1 cellular context compared by ENCODE assay signal in the genomic region with DNA sequence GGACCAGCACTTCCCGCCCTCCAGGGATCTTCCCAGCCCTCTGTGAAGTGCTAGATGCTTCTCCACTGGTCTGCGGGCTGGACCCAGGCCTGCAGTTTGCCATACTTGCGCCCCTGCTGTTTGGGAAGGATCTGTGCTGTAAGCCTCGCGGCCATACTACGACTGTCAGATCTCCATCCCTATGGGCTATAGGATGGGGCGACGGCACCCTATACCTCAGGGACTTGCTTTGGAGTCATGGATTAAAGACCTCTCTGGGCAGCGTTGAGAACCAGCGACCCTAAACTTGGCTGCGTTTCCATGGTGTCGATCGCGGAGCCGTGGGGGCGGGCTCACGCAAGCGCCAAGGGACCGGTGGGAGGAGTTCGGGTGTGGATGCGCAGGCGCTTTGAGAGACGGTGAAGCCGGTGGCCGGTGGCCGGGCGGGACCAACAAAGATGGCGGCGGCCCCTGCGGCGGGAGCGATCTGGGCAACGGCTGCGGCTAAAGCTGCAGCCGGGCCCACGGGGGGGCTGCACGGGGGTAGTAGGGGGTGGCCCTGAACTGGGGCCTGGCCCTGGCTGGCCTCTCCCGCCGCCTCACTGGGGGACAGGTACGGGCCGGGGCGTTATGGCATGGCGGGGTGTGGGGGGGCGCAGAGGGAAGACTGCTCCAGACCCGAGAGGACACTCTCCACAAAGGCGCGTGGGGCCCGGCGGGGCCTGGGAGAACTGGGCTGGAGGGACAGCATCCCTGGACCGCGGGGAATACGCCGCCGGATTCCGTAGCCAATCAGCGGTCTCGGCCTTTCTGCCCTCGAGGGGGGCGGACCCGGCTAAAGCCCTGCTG.
TF ChIP-seq lines count a peak whose summit lies in the region.

A gene with protein sequence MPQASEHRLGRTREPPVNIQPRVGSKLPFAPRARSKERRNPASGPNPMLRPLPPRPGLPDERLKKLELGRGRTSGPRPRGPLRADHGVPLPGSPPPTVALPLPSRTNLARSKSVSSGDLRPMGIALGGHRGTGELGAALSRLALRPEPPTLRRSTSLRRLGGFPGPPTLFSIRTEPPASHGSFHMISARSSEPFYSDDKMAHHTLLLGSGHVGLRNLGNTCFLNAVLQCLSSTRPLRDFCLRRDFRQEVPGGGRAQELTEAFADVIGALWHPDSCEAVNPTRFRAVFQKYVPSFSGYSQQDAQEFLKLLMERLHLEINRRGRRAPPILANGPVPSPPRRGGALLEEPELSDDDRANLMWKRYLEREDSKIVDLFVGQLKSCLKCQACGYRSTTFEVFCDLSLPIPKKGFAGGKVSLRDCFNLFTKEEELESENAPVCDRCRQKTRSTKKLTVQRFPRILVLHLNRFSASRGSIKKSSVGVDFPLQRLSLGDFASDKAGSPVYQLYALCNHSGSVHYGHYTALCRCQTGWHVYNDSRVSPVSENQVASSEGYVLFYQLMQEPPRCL (plus strand): TSS at position 414 of the 828 bp plus-strand sequence. CDS start 1,141 bp downstream, outside the sequence.

TF ChIP-seq in K562, 482 proteins besides CTCF, POLR2A, EP300 and RAD21 (continued from another document and continues in another):
- TF ChIP-seq CHD4 (IDR thresholded peaks at IDR 0.05; ENCODE audit: insufficient read depth, insufficient replicate concordance, low read depth, low read length, poor library complexity, severe bottlenecking) (no peak), ZNF561 (CRISPR knock-in tag; conservative IDR thresholded peaks at IDR 0.05) (no peak), RAD51 (IDR thresholded peaks at IDR 0.05; ENCODE audit: borderline replicate concordance, low read depth) (no peak), CBFA2T3 (IDR thresholded peaks at IDR 0.05) (no peak), KDM4B (IDR thresholded peaks at IDR 0.05; ENCODE audit: borderline replicate concordance in 2 of 2, low read depth in 1 of 2) (no peak), ZNF76 (CRISPR knock-in tag; IDR thresholded peaks at IDR 0.05; ENCODE audit: borderline replicate concordance) (no peak), FOXA3 (CRISPR knock-in tag; conservative IDR thresholded peaks at IDR 0.05 in 1 of 2, IDR thresholded peaks at IDR 0.05 in 1 of 2) (no peak), MTF1 (CRISPR knock-in tag; IDR thresholded peaks at IDR 0.05; ENCODE audit: borderline replicate concordance) (no peak), HMGN3 (IDR thresholded peaks at IDR 0.05; ENCODE audit: borderline replicate concordance, extremely low read depth, insufficient read length, low read depth, low read length) (peak; percentile 62), CBFA2T2 (conservative IDR thresholded peaks at IDR 0.05) (no peak), NBN (IDR thresholded peaks at IDR 0.05; ENCODE audit: low read depth) (no peak; the same call in 1 of the 2 replicates), JUN (IDR thresholded peaks at IDR 0.05; ENCODE audit: borderline replicate concordance, low read depth, low read length) (0 out of 2 replicates have a peak, but pooled peaks have one; percentile 13), JUN (CRISPR knock-in tag; IDR thresholded peaks at IDR 0.05; ENCODE audit: borderline replicate concordance) (no peak), TSC22D4 (tag; IDR thresholded peaks at IDR 0.05) (no peak), TRIM24 (IDR thresholded peaks at IDR 0.05) (no peak), NFIX (CRISPR knock-in tag; IDR thresholded peaks at IDR 0.05; ENCODE audit: low read depth) (no peak), ERF (CRISPR knock-in tag; IDR thresholded peaks at IDR 0.05) (no peak; the same call in 1 of the 2 replicates), ZFP1 (CRISPR knock-in tag; IDR thresholded peaks at IDR 0.05) (no peak), NFE2L1 (tag; IDR thresholded peaks at IDR 0.05; ENCODE audit: borderline replicate concordance, low read depth) (no peak), DMBX1 (CRISPR knock-in tag; IDR thresholded peaks at IDR 0.05; ENCODE audit: borderline replicate concordance) (no peak), NR4A1 (CRISPR knock-in tag; IDR thresholded peaks at IDR 0.05) (no peak; the same call in 1 of the 2 replicates), NR4A1 (tag; IDR thresholded peaks at IDR 0.05) (no peak), GTF2E2 (tag; IDR thresholded peaks at IDR 0.05) (peak; percentile 29; the same call in 1 of the 2 replicates)
- TF ChIP-seq, protein P1, sequence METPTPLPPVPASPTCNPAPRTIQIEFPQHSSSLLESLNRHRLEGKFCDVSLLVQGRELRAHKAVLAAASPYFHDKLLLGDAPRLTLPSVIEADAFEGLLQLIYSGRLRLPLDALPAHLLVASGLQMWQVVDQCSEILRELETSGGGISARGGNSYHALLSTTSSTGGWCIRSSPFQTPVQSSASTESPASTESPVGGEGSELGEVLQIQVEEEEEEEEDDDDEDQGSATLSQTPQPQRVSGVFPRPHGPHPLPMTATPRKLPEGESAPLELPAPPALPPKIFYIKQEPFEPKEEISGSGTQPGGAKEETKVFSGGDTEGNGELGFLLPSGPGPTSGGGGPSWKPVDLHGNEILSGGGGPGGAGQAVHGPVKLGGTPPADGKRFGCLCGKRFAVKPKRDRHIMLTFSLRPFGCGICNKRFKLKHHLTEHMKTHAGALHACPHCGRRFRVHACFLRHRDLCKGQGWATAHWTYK (CRISPR knock-in tag; IDR thresholded peaks at IDR 0.05), result 0 out of 2 replicates have a peak, but pooled peaks have one; percentile 14
- TF ChIP-seq, protein P2, sequence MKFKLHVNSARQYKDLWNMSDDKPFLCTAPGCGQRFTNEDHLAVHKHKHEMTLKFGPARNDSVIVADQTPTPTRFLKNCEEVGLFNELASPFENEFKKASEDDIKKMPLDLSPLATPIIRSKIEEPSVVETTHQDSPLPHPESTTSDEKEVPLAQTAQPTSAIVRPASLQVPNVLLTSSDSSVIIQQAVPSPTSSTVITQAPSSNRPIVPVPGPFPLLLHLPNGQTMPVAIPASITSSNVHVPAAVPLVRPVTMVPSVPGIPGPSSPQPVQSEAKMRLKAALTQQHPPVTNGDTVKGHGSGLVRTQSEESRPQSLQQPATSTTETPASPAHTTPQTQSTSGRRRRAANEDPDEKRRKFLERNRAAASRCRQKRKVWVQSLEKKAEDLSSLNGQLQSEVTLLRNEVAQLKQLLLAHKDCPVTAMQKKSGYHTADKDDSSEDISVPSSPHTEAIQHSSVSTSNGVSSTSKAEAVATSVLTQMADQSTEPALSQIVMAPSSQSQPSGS (CRISPR knock-in tag; IDR thresholded peaks at IDR 0.05), result no peak
- TF ChIP-seq, protein P3, sequence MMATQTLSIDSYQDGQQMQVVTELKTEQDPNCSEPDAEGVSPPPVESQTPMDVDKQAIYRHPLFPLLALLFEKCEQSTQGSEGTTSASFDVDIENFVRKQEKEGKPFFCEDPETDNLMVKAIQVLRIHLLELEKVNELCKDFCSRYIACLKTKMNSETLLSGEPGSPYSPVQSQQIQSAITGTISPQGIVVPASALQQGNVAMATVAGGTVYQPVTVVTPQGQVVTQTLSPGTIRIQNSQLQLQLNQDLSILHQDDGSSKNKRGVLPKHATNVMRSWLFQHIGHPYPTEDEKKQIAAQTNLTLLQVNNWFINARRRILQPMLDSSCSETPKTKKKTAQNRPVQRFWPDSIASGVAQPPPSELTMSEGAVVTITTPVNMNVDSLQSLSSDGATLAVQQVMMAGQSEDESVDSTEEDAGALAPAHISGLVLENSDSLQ (IDR thresholded peaks at IDR 0.05), result no peak
- TF ChIP-seq, protein P4, sequence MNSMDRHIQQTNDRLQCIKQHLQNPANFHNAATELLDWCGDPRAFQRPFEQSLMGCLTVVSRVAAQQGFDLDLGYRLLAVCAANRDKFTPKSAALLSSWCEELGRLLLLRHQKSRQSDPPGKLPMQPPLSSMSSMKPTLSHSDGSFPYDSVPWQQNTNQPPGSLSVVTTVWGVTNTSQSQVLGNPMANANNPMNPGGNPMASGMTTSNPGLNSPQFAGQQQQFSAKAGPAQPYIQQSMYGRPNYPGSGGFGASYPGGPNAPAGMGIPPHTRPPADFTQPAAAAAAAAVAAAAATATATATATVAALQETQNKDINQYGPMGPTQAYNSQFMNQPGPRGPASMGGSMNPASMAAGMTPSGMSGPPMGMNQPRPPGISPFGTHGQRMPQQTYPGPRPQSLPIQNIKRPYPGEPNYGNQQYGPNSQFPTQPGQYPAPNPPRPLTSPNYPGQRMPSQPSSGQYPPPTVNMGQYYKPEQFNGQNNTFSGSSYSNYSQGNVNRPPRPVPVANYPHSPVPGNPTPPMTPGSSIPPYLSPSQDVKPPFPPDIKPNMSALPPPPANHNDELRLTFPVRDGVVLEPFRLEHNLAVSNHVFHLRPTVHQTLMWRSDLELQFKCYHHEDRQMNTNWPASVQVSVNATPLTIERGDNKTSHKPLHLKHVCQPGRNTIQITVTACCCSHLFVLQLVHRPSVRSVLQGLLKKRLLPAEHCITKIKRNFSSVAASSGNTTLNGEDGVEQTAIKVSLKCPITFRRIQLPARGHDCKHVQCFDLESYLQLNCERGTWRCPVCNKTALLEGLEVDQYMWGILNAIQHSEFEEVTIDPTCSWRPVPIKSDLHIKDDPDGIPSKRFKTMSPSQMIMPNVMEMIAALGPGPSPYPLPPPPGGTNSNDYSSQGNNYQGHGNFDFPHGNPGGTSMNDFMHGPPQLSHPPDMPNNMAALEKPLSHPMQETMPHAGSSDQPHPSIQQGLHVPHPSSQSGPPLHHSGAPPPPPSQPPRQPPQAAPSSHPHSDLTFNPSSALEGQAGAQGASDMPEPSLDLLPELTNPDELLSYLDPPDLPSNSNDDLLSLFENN (IDR thresholded peaks at IDR 0.05; ENCODE audit: low read depth in 2 of 2, low read length in 2 of 2), result peak in 1 of 2 experiments; percentile 49; a peak in 1 of 4 replicates
- TF ChIP-seq, protein P5, sequence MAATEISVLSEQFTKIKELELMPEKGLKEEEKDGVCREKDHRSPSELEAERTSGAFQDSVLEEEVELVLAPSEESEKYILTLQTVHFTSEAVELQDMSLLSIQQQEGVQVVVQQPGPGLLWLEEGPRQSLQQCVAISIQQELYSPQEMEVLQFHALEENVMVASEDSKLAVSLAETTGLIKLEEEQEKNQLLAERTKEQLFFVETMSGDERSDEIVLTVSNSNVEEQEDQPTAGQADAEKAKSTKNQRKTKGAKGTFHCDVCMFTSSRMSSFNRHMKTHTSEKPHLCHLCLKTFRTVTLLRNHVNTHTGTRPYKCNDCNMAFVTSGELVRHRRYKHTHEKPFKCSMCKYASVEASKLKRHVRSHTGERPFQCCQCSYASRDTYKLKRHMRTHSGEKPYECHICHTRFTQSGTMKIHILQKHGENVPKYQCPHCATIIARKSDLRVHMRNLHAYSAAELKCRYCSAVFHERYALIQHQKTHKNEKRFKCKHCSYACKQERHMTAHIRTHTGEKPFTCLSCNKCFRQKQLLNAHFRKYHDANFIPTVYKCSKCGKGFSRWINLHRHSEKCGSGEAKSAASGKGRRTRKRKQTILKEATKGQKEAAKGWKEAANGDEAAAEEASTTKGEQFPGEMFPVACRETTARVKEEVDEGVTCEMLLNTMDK (IDR thresholded peaks at IDR 0.05; ENCODE audit: borderline replicate concordance, insufficient read depth, low read depth, low read length, poor library complexity, severe bottlenecking), result no peak
- TF ChIP-seq, protein P6, sequence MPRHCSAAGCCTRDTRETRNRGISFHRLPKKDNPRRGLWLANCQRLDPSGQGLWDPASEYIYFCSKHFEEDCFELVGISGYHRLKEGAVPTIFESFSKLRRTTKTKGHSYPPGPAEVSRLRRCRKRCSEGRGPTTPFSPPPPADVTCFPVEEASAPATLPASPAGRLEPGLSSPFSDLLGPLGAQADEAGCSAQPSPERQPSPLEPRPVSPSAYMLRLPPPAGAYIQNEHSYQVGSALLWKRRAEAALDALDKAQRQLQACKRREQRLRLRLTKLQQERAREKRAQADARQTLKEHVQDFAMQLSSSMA (CRISPR knock-in tag; IDR thresholded peaks at IDR 0.05), result no peak
- TF ChIP-seq, protein P7, sequence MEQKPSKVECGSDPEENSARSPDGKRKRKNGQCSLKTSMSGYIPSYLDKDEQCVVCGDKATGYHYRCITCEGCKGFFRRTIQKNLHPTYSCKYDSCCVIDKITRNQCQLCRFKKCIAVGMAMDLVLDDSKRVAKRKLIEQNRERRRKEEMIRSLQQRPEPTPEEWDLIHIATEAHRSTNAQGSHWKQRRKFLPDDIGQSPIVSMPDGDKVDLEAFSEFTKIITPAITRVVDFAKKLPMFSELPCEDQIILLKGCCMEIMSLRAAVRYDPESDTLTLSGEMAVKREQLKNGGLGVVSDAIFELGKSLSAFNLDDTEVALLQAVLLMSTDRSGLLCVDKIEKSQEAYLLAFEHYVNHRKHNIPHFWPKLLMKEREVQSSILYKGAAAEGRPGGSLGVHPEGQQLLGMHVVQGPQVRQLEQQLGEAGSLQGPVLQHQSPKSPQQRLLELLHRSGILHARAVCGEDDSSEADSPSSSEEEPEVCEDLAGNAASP (IDR thresholded peaks at IDR 0.05), result no peak
